In genomic region chr12:52946334-52946733, GRCh38 we compare ENCODE assay signal across 14 cellular contexts. TPM values are rescaled to one million over a fixed set of nuclear protein-coding genes. Genes with fewer than 3 reads are reported as not detected.
A peak's percentile ranks its signal among the peaks of the same experiment; 100 is the strongest.
DNase-seq lines count a peak whose midpoint lies in the region; ATAC-seq and TF ChIP-seq lines count a peak whose summit lies in the region.
"Had no signal": no experiment of that assay in that cellular context is flagged by ENCODE, and none has a peak within 500 bp of the region (broad histone marks: within the 10 kb centered on the region; RNA-seq: fewer than 3 reads in every experiment).

No MANE protein-coding gene starts in this region.

- H3K27me3 ChIP-seq in RWPE2 (ENCODE audit: insufficient read depth, poor library complexity, severe bottlenecking): no peaks in the 10 kb centered on the region
- no peaks in the 10 kb centered on the region for H3K27me3 ChIP-seq in iPS DF 6.9 (ENCODE audit: control insufficient read depth, insufficient read depth, low read length)
- peaks cover 6% of the 10 kb centered on the region for H3K27me3 ChIP-seq in osteoblast (ENCODE audit: insufficient read depth, low read length)

- H3K9me3 ChIP-seq in RWPE2 (ENCODE audit: severe bottlenecking): no peaks in the 10 kb centered on the region
- no peaks in the 10 kb centered on the region for H3K9me3 ChIP-seq in iPS DF 6.9 (ENCODE audit: control insufficient read depth, insufficient read depth, low read length)
- no peaks in the 10 kb centered on the region for H3K9me3 ChIP-seq in osteoblast (ENCODE audit: low read depth, low read length)
- H3K9me3 ChIP-seq: neutrophil had no signal

- DNase-seq in EH (ENCODE audit: low read depth) (peak; percentile 46), RWPE2 (ENCODE audit: low spot score) (no peak), iPS DF 6.9 (ENCODE audit: low read depth, low spot score) (no peak), osteoblast (ENCODE audit: insufficient read length, low spot score, missing footprints) (peak; percentile 60), UCSD-AML1 (lab: John Stamatoyannopoulos, UW; ENCODE audit: unreplicated experiment) (no peak), midbrain (lab: John Stamatoyannopoulos, UW) (no peak)
- no peak for DNase-seq in activated T-cell treated with anti-CD3 and anti-CD28 coated beads, Interleukin-2, amount 50 U/mL, for 4 hours
- DNase-seq: activated naive CD4-positive, alpha-beta T cell; DMS 273 treated with DMSO at 0.1 percent for 48 hours; left cardiac atrium had no signal

- WGBS in iPS DF 6.9 (ENCODE audit: insufficient coverage, insufficient read length): no CpG with 5 or more reads among the region's 1 CpG

- peaks cover 9% of the 10 kb centered on the region for H3K79me2 ChIP-seq in osteoblast (ENCODE audit: insufficient read depth, low read length)

- ATAC-seq in RWPE2 (ENCODE audit: low read depth) (no peak), HG03571 (IDR thresholded peaks at IDR 0.05; ENCODE audit: unreplicated experiment) (no peak)
- no peak for ATAC-seq in activated T-cell treated with anti-CD3 and anti-CD28 coated beads, Interleukin-2, amount 50 U/mL, for 4 hours

- no peaks in the 10 kb centered on the region for H3K36me3 Mint-ChIP-seq in activated T-cell treated with anti-CD3 and anti-CD28 coated beads, Interleukin-2, amount 50 U/mL, for 4 hours (ENCODE audit: insufficient read depth)

- peaks cover 12% of the 10 kb centered on the region for H3K27me3 Mint-ChIP-seq in activated T-cell treated with anti-CD3 and anti-CD28 coated beads, Interleukin-2, amount 50 U/mL, for 4 hours (ENCODE audit: low read depth)

- H3K9me3 Mint-ChIP-seq in activated T-cell treated with anti-CD3 and anti-CD28 coated beads, Interleukin-2, amount 50 U/mL, for 4 hours: no peaks in the 10 kb centered on the region

- peaks cover 5% of the 10 kb centered on the region for H4K20me1 ChIP-seq in osteoblast (ENCODE audit: insufficient read depth, low read length)

- H3K27ac ChIP-seq in RWPE2 (ENCODE audit: poor library complexity, severe bottlenecking) (peak overlapping the region; percentile 96), iPS DF 6.9 (ENCODE audit: low read length) (peak overlapping the region; percentile 63), osteoblast (ENCODE audit: low read depth, low read length) (peak overlapping the region; percentile 78)
- H3K27ac ChIP-seq: neutrophil had no signal

- peak overlapping the region; percentile 51 for H3K4me2 ChIP-seq in osteoblast (ENCODE audit: insufficient read depth, low read length)

- peaks cover 3% of the 10 kb centered on the region for H3K4me1 Mint-ChIP-seq in activated T-cell treated with anti-CD3 and anti-CD28 coated beads, Interleukin-2, amount 50 U/mL, for 4 hours (ENCODE audit: low read depth)

- H3K4me3 ChIP-seq in RWPE2 (ENCODE audit: severe bottlenecking): no peak overlapping the region
- H3K4me3 ChIP-seq in iPS DF 6.9 (ENCODE audit: low read length): no peak overlapping the region
- no peak overlapping the region for H3K4me3 ChIP-seq in osteoblast (ENCODE audit: insufficient read depth, low read length)

- H2AFZ ChIP-seq in osteoblast (ENCODE audit: low read length): no peak overlapping the region

- no peak for TF ChIP-seq CTCF in RWPE2 (IDR thresholded peaks at IDR 0.05; ENCODE audit: poor library complexity, severe bottlenecking)
- TF ChIP-seq CTCF in osteoblast (IDR thresholded peaks at IDR 0.05; ENCODE audit: extremely low read depth, low read depth, low read length): no peak

- H3K4me3 Mint-ChIP-seq in activated T-cell treated with anti-CD3 and anti-CD28 coated beads, Interleukin-2, amount 50 U/mL, for 4 hours: no peak overlapping the region

- H3K36me3 ChIP-seq in RWPE2 (ENCODE audit: low read depth): peaks cover 23% of the 10 kb centered on the region
- H3K36me3 ChIP-seq in iPS DF 6.9 (ENCODE audit: control insufficient read depth, insufficient read depth, low read length): peaks cover 12% of the 10 kb centered on the region; the same call in 1 of the 2 replicates
- H3K36me3 ChIP-seq in osteoblast (ENCODE audit: insufficient read depth, low read length): peaks cover 12% of the 10 kb centered on the region
- H3K36me3 ChIP-seq: neutrophil had no signal

- peaks cover 31% of the 10 kb centered on the region for H3K4me1 ChIP-seq in RWPE2 (ENCODE audit: insufficient read depth, poor library complexity, severe bottlenecking)
- peaks cover 17% of the 10 kb centered on the region; the same call in 1 of the 2 replicates for H3K4me1 ChIP-seq in iPS DF 6.9 (ENCODE audit: control insufficient read depth, insufficient read depth, low read length)
- peaks cover 46% of the 10 kb centered on the region for H3K4me1 ChIP-seq in osteoblast (ENCODE audit: insufficient read depth, low read length)

RNA-seq across cellular contexts. Expression of gene KRT18, which starts 2.6 kb away (rescaled TPM):
- total RNA-seq in osteoblast: 22.4 and 61.9 TPM in 2 replicates
- total RNA-seq in activated T-cell treated with anti-CD3 and anti-CD28 coated beads, Interleukin-2, amount 50 U/mL, for 4 hours: 10 to 100 TPM; 11.8 to 15.6 (median 15.0) TPM

RNA-seq across cellular contexts. Expression of gene KRT8, which starts 41.5 kb away (rescaled TPM):
- 2.9 and 5.1 TPM in 2 replicates for total RNA-seq in osteoblast
- total RNA-seq in activated T-cell treated with anti-CD3 and anti-CD28 coated beads, Interleukin-2, amount 50 U/mL, for 4 hours: 1 to 10 TPM; 4.2 to 6.0 (median 4.5) TPM
- total RNA-seq: activated CD8-positive, alpha-beta memory T cell treated with anti-CD3 and anti-CD28 coated beads for 36 hours; SK-MEL-5 had no signal

RNA-seq across cellular contexts. Expression of gene EIF4B, which starts 59.9 kb away (rescaled TPM):
- 1,135 and 1,332 TPM in 2 replicates for total RNA-seq in osteoblast
- total RNA-seq in activated T-cell treated with anti-CD3 and anti-CD28 coated beads, Interleukin-2, amount 50 U/mL, for 4 hours: 100 to 1,000 TPM; 617 to 659 (median 632) TPM

Comparison
In these comparisons a context has a peak if more than half of its experiments do, and no peak if none do; other contexts are left out.
1. DNase-seq: peak in EH (single experiment) and osteoblast (single experiment); none in RWPE2 (single experiment), iPS DF 6.9 (single experiment), UCSD-AML1 (single experiment), midbrain (single experiment) and activated T-cell treated with anti-CD3 and anti-CD28 coated beads, Interleukin-2, amount 50 U/mL, for 4 hours (single experiment).
2. Peak in every context shown above with its lines, with median percentiles within 50 percentile points of each other: H3K27ac ChIP-seq.